In the genomic region with DNA sequence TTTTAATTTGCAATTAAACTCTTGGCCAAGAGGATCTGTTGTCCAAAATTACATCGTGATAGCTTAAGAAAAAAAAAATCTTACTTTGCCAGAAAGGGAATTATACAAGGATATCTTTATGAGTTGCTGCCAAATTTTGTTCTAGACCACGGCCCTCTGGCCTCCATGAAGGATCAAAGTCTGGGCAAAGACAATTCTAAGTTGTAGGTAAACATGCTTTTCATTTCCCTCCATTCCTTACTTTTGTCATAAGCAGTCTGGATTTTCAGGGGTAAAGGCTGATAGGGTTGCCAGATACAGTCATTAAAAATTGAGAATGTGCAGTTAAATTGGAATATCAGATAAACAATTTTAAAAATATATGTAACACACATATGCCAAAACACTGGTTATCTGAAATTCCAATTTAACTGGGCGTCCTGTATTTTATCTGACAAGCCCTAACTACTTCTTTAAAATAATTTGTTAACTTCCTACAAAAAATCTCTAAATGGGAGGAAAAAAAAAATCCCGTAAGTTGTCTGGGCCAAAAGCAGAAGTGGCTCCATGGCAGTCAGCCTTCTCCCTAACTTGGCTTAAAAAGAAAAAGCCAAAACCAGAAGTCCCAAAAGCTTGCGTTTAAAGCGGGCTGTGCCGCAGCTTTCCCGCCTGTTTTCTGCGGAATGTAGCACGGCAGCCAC, we compare ENCODE assay signal across 8 cellular contexts.
A peak's percentile ranks its signal among the peaks of the same experiment; 100 is the strongest.
DNase-seq lines count a peak whose midpoint lies in the region; ATAC-seq, FAIRE-seq and TF ChIP-seq lines count a peak whose summit lies in the region.

No MANE protein-coding gene starts in this region.

- H3K79me2 ChIP-seq in HepG2 (ENCODE audit: insufficient read depth, low read length), result peaks cover 27% of the 10 kb centered on the region

- TF ChIP-seq EP300 in HepG2 (IDR thresholded peaks at IDR 0.05; ENCODE audit: low read depth in 2 of 2, low read length in 2 of 2) (no peak), HepG2 (CRISPR knock-in tag; IDR thresholded peaks at IDR 0.05; ENCODE audit: borderline replicate concordance) (no peak), transverse colon (IDR thresholded peaks at IDR 0.05; ENCODE audit: low read depth) (no peak)

- intact Hi-C loops in HepG2 (cut with micrococcal nuclease; ENCODE audit: unreplicated experiment), result no loop called here
- intact Hi-C loops in transverse colon (cut with DNase I; ENCODE audit: low total_unique reads), result no loop called here

- POLR2A ChIA-PET in HepG2 (lab: Yijun Ruan, JAX), result interaction anchor here (0.6 to 2.8 kb wide), 4 partner anchors 9 to 160 kb away, joined by 3 to 16 read pairs (median 3); no protein-coding TSS in a partner anchor

- no peaks in the 10 kb centered on the region for H3K9me3 Mint-ChIP-seq in activated T-cell treated with anti-CD3 and anti-CD28 coated beads, Interleukin-2, amount 50 U/mL, for 4 hours
- no peaks in the 10 kb centered on the region for H3K9me3 Mint-ChIP-seq in activated naive CD8-positive, alpha-beta T cell (ENCODE audit: low read depth)

- no peaks in the 10 kb centered on the region; a peak in 1 of 5 replicates for H3K27me3 ChIP-seq in HepG2 (ENCODE audit: control insufficient read depth in 1 of 2, insufficient read depth in 2 of 2, low read length in 2 of 2)
- no peaks in the 10 kb centered on the region for H3K27me3 ChIP-seq in transverse colon

- CTCF ChIA-PET in HepG2 (lab: Yijun Ruan, JAX; ENCODE audit: low intra/inter-chr PET ratio, low total read pairs), result interaction anchor here (0.8 kb wide), 1 partner anchor 192 kb away, joined by 4 read pairs; no protein-coding TSS in a partner anchor

- H3K27me3 Mint-ChIP-seq in activated T-cell treated with anti-CD3 and anti-CD28 coated beads, Interleukin-2, amount 50 U/mL, for 4 hours (ENCODE audit: low read depth), result no peaks in the 10 kb centered on the region
- H3K27me3 Mint-ChIP-seq in activated naive CD8-positive, alpha-beta T cell, result no peaks in the 10 kb centered on the region

- H3K4me1 ChIP-seq in HepG2 (ENCODE audit: insufficient read depth, low read length) (peaks cover 31% of the 10 kb centered on the region), transverse colon (peaks cover 5 to 22% (median 10%) of the 10 kb centered on the region in 4 donors)

- peaks cover 38% of the 10 kb centered on the region for H3K4me1 Mint-ChIP-seq in activated T-cell treated with anti-CD3 and anti-CD28 coated beads, Interleukin-2, amount 50 U/mL, for 4 hours (ENCODE audit: low read depth)
- peaks cover 40% of the 10 kb centered on the region for H3K4me1 Mint-ChIP-seq in activated naive CD8-positive, alpha-beta T cell (ENCODE audit: low read depth)

- no peak for DNase-seq in activated T-cell treated with anti-CD3 and anti-CD28 coated beads, Interleukin-2, amount 50 U/mL, for 4 hours
- DNase-seq in activated T-cell treated with anti-CD3 and anti-CD28 coated beads, Interleukin-2, amount 50 U/mL, for 48 hours, result no peak
- DNase-seq in HepG2 (ENCODE audit: low spot score), result peak; percentile 31
- DNase-seq in transverse colon, result no peak
- DNase-seq in effector CD4-positive, alpha-beta T cell, result no peak

- in situ Hi-C loops in HepG2 (cut with HindIII; ENCODE audit: extremely low pct_ligation_motif_present, low pct_unique_long_range_greater_than_20kb), result no loop called here
- in situ Hi-C loops in transverse colon (cut with MboI; ENCODE audit: low pct_ligation_motif_present in 1 of 4, low pct_unique_long_range_greater_than_20kb in 1 of 4, low sequenced_read_pairs in 3 of 4), result no loop called here

- no peak for TF ChIP-seq RAD21 in HepG2 (CRISPR knock-in tag; IDR thresholded peaks at IDR 0.05)

- BruUV-seq in HepG2 (replicated peaks; lab: Mats Ljungman, UMichigan), result TSS peak; percentile 79

- peak overlapping the region; percentile 48 for H2AFZ ChIP-seq in HepG2 (ENCODE audit: low read length)

- H3K4me2 ChIP-seq in HepG2 (ENCODE audit: low read depth, low read length), result peak overlapping the region; percentile 77

- H3K9me3 ChIP-seq in HepG2 (ENCODE audit: low read length), result no peaks in the 10 kb centered on the region
- no peaks in the 10 kb centered on the region for H3K9me3 ChIP-seq in transverse colon

- WGBS in HepG2 (ENCODE audit: low lambda C conversion rate), result 17% methylated on average over 10 of the region's 10 CpGs
- 7 to 11% methylated on average over 8 to 10 of the region's 10 CpGs for WGBS in transverse colon (ENCODE audit: low coverage in 1 of 2), 2 donors

- FAIRE-seq in HepG2 (lab: Jason Lieb, UNC), result no peak

- peak overlapping the region; percentile 99 for H3K27ac ChIP-seq in HepG2 (ENCODE audit: extremely low read length, insufficient read depth, low read length)
- peak overlapping the region; percentile 94 to 100 (median 99) for H3K27ac ChIP-seq in transverse colon

- H3K4me3 Mint-ChIP-seq in activated T-cell treated with anti-CD3 and anti-CD28 coated beads, Interleukin-2, amount 50 U/mL, for 4 hours, result peak overlapping the region; percentile 89
- peak overlapping the region; percentile 90 for H3K4me3 Mint-ChIP-seq in activated naive CD8-positive, alpha-beta T cell

- peak overlapping the region; percentile 63 to 88 (median 76); a peak in 5 of 6 replicates for H3K4me3 ChIP-seq in HepG2 (replicated peaks in 1 of 3; ENCODE audit: insufficient read depth in 1 of 3, low read depth in 2 of 3, low read length in 3 of 3)
- H3K4me3 ChIP-seq in transverse colon, result peak overlapping the region; percentile 62 to 88 (median 68)

- TF ChIP-seq CTCF in HepG2 (CRISPR knock-in tag; IDR thresholded peaks at IDR 0.05) (no peak), transverse colon (IDR thresholded peaks at IDR 0.05) (no peak)

- TF ChIP-seq POLR2A in HepG2 (IDR thresholded peaks at IDR 0.05; ENCODE audit: insufficient read depth in 1 of 2, low read depth in 2 of 2, low read length in 2 of 2), result no peak
- TF ChIP-seq POLR2A in transverse colon (IDR thresholded peaks at IDR 0.05), result no peak

- ATAC-seq in activated T-cell treated with anti-CD3 and anti-CD28 coated beads, Interleukin-2, amount 50 U/mL, for 4 hours, result no peak
- ATAC-seq in HepG2 (no peak), HG03521 (IDR thresholded peaks at IDR 0.05; ENCODE audit: unreplicated experiment) (no peak), HG03520 (IDR thresholded peaks at IDR 0.05; ENCODE audit: unreplicated experiment) (no peak)

- H3K36me3 ChIP-seq in HepG2 (replicated peaks in 1 of 2; ENCODE audit: control insufficient read depth in 1 of 2, insufficient read depth in 2 of 2, low read length in 2 of 2), result no peaks in the 10 kb centered on the region
- H3K36me3 ChIP-seq in transverse colon, result no peaks in the 10 kb centered on the region

- H3K36me3 Mint-ChIP-seq in activated T-cell treated with anti-CD3 and anti-CD28 coated beads, Interleukin-2, amount 50 U/mL, for 4 hours (ENCODE audit: insufficient read depth), result peaks cover 4% of the 10 kb centered on the region
- peaks cover 3% of the 10 kb centered on the region for H3K36me3 Mint-ChIP-seq in activated naive CD8-positive, alpha-beta T cell

- no peaks in the 10 kb centered on the region for H4K20me1 ChIP-seq in HepG2 (ENCODE audit: insufficient read depth, low read length)

- peak overlapping the region; percentile 99 for H3K27ac Mint-ChIP-seq in activated naive CD8-positive, alpha-beta T cell

- peak overlapping the region; percentile 98 for H3K9ac ChIP-seq in HepG2 (ENCODE audit: insufficient read depth, low read depth, low read length)

TF ChIP-seq in HepG2, 621 proteins besides CTCF, POLR2A, EP300 and RAD21 (continues in another document):
- TF ChIP-seq ZIK1 (CRISPR knock-in tag; IDR thresholded peaks at IDR 0.05; ENCODE audit: borderline replicate concordance, low read depth) (peak; percentile 6; the same call in 1 of the 2 replicates), ARNT2 (CRISPR knock-in tag; IDR thresholded peaks at IDR 0.05; ENCODE audit: low read depth) (no peak), NFATC3 (CRISPR knock-in tag; IDR thresholded peaks at IDR 0.05) (0 out of 2 replicates have a peak, but pooled peaks have one; percentile 20), CEBPG (CRISPR knock-in tag; IDR thresholded peaks at IDR 0.05) (no peak), MXD4 (CRISPR knock-in tag; IDR thresholded peaks at IDR 0.05) (no peak), ZC3H4 (CRISPR knock-in tag; IDR thresholded peaks at IDR 0.05; ENCODE audit: borderline replicate concordance) (peak; percentile 55; the same call in 1 of the 2 replicates), ZNF761 (CRISPR knock-in tag; conservative IDR thresholded peaks at IDR 0.05) (0 out of 2 replicates have a peak, but pooled peaks have one; percentile 51), ZSCAN12 (CRISPR knock-in tag; IDR thresholded peaks at IDR 0.05) (no peak), REXO4 (CRISPR knock-in tag; IDR thresholded peaks at IDR 0.05; ENCODE audit: borderline replicate concordance) (no peak), RBFOX2 (IDR thresholded peaks at IDR 0.05; ENCODE audit: low read depth, low read length) (no peak), KLF11 (CRISPR knock-in tag; IDR thresholded peaks at IDR 0.05) (no peak), PCBP1 (IDR thresholded peaks at IDR 0.05; ENCODE audit: borderline replicate concordance, low read depth, low read length) (no peak)
- TF ChIP-seq, protein P1, sequence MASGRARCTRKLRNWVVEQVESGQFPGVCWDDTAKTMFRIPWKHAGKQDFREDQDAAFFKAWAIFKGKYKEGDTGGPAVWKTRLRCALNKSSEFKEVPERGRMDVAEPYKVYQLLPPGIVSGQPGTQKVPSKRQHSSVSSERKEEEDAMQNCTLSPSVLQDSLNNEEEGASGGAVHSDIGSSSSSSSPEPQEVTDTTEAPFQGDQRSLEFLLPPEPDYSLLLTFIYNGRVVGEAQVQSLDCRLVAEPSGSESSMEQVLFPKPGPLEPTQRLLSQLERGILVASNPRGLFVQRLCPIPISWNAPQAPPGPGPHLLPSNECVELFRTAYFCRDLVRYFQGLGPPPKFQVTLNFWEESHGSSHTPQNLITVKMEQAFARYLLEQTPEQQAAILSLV (CRISPR knock-in tag; IDR thresholded peaks at IDR 0.05; ENCODE audit: borderline replicate concordance), result no peak
- TF ChIP-seq, protein P2, sequence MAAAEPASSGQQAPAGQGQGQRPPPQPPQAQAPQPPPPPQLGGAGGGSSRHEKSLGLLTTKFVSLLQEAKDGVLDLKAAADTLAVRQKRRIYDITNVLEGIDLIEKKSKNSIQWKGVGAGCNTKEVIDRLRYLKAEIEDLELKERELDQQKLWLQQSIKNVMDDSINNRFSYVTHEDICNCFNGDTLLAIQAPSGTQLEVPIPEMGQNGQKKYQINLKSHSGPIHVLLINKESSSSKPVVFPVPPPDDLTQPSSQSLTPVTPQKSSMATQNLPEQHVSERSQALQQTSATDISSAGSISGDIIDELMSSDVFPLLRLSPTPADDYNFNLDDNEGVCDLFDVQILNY (CRISPR knock-in tag; conservative IDR thresholded peaks at IDR 0.05), result no peak
